In the genomic region with DNA sequence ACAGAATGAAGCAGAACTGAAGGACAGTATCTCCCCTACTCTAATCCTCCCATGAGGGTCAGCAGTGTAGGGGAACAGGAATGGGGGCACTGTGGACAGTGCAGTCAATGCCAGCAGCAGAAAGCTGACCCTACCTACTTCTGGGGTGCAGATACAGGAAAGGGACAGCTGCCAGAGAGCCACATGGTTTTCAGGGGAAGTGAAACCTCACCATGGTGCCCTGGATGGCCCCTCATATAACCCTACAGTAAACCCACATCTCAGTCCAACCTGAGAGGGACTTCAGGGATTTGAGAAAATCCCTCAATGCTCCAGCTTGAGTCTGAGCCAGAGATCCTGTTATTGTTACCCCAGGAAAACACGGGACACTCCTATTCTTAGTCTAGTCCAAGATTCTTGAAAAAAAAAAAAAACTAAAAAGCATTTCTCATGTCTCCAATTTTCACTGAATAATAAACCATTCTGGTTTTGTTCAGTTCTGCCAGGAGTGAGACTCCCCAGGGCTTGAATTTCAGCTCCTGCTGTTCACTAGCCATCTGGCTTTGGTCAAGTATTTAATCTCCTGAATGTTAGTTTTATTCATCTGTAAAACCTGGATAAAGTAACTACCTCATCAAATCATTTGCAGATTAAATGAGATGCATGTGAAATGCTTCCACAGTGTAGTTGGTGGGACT, we compare ENCODE assay signal across 31 cellular contexts.
DNase-seq lines count a peak whose midpoint lies in the region; ATAC-seq, FAIRE-seq and TF ChIP-seq lines count a peak whose summit lies in the region.
"Had no signal": no experiment of that assay in that cellular context is flagged by ENCODE, and none has a peak within 500 bp of the region (broad histone marks: within the 10 kb centered on the region; RNA-seq: fewer than 3 reads in every experiment).

No MANE protein-coding gene starts in this region.

- no peak overlapping the region for H3K23ac ChIP-seq in neuronal stem cell (ENCODE audit: low read depth, low read length, poor library complexity)

- POLR2A ChIA-PET in GM12878 (lab: Charles Lee), result interaction anchor here (0.6 kb wide), 1 partner anchor 136 kb away, joined by 3 read pairs; no protein-coding TSS in a partner anchor
- POLR2A ChIA-PET in activated CD4-positive, alpha-beta T cell treated with anti-CD3 and anti-CD28 coated beads, Interleukin-2, amount 10 ng/mL, durations not matched to agents 7 days and 5 days (lab: Charles Lee), result no interaction called here

- H4K8ac ChIP-seq in neuronal stem cell (ENCODE audit: low read depth, low read length), result no peak overlapping the region

- peak; percentile 19 for DNase-seq in NCI-H2171 (lab: John Stamatoyannopoulos, UW)
- no peak for DNase-seq in GM12878 (ENCODE audit: low read depth, low spot score)
- DNase-seq in neuronal stem cell (ENCODE audit: low spot score), result no peak
- no peak for DNase-seq in activated CD4-positive, alpha-beta T cell treated with anti-CD3 and anti-CD28 coated beads, Interleukin-2, amount 10 ng/mL, durations not matched to agents 7 days and 5 days
- no peak for DNase-seq in foreskin fibroblast
- no peak for DNase-seq in stimulated activated naive CD4-positive, alpha-beta T cell (lab: John Stamatoyannopoulos, UW)
- DNase-seq: activated CD4-positive, alpha-beta T cell treated with anti-CD3 and anti-CD28 coated beads, Interleukin-2, amount 10 ng/mL, durations not matched to agents 24 days and 14 days; activated effector memory CD4-positive, alpha-beta T cell treated with anti-CD3 and anti-CD28 coated beads, Interleukin-2, amount 50 U/mL, for 16 hours; activated T-cell treated with anti-CD3 and anti-CD28 coated beads, Interleukin-2, amount 50 U/mL, for 1 hour; aorta; C1 segment of cervical spinal cord; colonic mucosa; DMS79; effector CD8-positive, alpha-beta T cell; NCI-H1048; NCI-H187 treated with DMSO at 0.1 percent for 48 hours; NCI-H748 treated with DMSO at 0.1 percent for 48 hours; Peyer's patch; posterior cingulate gyrus; right lobe of liver; stimulated activated CD8-positive, alpha-beta memory T cell treated with anti-CD3 and anti-CD28 coated beads, Interleukin-4, amount 100 ng/mL, for 48 hours; T1000; tibial artery had no signal

- no peaks in the 10 kb centered on the region for H3K9me3 ChIP-seq in GM12878 (replicated peaks; ENCODE audit: control insufficient read depth, insufficient read depth, low read length)
- peaks cover 0 to 3% of the 10 kb centered on the region in 2 donors for H3K9me3 ChIP-seq in neuronal stem cell (replicated peaks in 1 of 2; ENCODE audit: control insufficient read depth in 2 of 2, insufficient read depth in 1 of 2, low read depth in 1 of 2, low read length in 2 of 2)
- H3K9me3 ChIP-seq: colonic mucosa, HAP-1, Peyer's patch, right lobe of liver, tibial artery had no signal

- no peak for TF ChIP-seq EP300 in GM12878 (IDR thresholded peaks at IDR 0.05; ENCODE audit: borderline replicate concordance in 1 of 2, control insufficient read depth in 1 of 2, low read depth in 2 of 2, low read length in 2 of 2)

- H2BK12ac ChIP-seq in neuronal stem cell (ENCODE audit: low read length), result no peak overlapping the region

- no peak for TF ChIP-seq CTCF in GM12878 (IDR thresholded peaks at IDR 0.05 in 2 of 3, conservative IDR thresholded peaks at IDR 0.05 in 1 of 3; ENCODE audit: control insufficient read depth in 2 of 3, extremely low read depth in 1 of 3, insufficient read depth in 1 of 3, low read depth in 3 of 3, low read length in 3 of 3)
- TF ChIP-seq CTCF in foreskin fibroblast (IDR thresholded peaks at IDR 0.05; ENCODE audit: low read depth, low read length), result no peak

- TF ChIP-seq POLR2A in GM12878 (IDR thresholded peaks at IDR 0.05; ENCODE audit: low read depth, low read length), result no peak

- WGBS in GM12878 (ENCODE audit: insufficient coverage, insufficient replicate concordance, low lambda C conversion rate, missing lambda C conversion rate), result 0% methylated on average over 1 of the region's 1 CpG
- no CpG with 5 or more reads among the region's 1 CpG for WGBS in neuronal stem cell (ENCODE audit: extremely low coverage in 2 of 2, insufficient read length in 2 of 2, insufficient replicate concordance in 1 of 2), 2 donors

- no peak overlapping the region for H3K4me3 ChIP-seq in GM12878
- no peak overlapping the region for H3K4me3 ChIP-seq in neuronal stem cell (ENCODE audit: low read length in 2 of 2)
- no peak overlapping the region for H3K4me3 ChIP-seq in foreskin fibroblast (ENCODE audit: low read depth in 1 of 2, low read length in 2 of 2)
- H3K4me3 ChIP-seq: cardiac muscle cell, colonic mucosa, HAP-1, Peyer's patch, right lobe of liver, tibial artery had no signal

- H3K4me3 Mint-ChIP-seq in activated CD4-positive, alpha-beta T cell treated with anti-CD3 and anti-CD28 coated beads, Interleukin-2, amount 10 ng/mL, durations not matched to agents 7 days and 5 days, result no peak overlapping the region
- H3K4me3 Mint-ChIP-seq: activated CD4-positive, alpha-beta T cell treated with anti-CD3 and anti-CD28 coated beads, Interleukin-2, amount 10 ng/mL, durations not matched to agents 24 days and 14 days; activated naive CD8-positive, alpha-beta T cell; WTC11 had no signal

- CTCF ChIA-PET in GM12878 (lab: Yijun Ruan, JAX), result no interaction called here
- CTCF ChIA-PET in activated CD4-positive, alpha-beta T cell treated with anti-CD3 and anti-CD28 coated beads, Interleukin-2, amount 10 ng/mL, durations not matched to agents 7 days and 5 days (lab: Charles Lee), result no interaction called here

- ATAC-seq in HG03175 (IDR thresholded peaks at IDR 0.05; ENCODE audit: unreplicated experiment), result peak; percentile 56
- no peak for ATAC-seq in GM12878
- ATAC-seq: left lobe of liver, right lobe of liver, WTC11 had no signal

- in situ Hi-C loops in GM12878 (cut with MboI), result no loop called here

- H3K9ac ChIP-seq in GM12878 (ENCODE audit: control insufficient read depth, insufficient read depth, low read length) (no peak overlapping the region), neuronal stem cell (ENCODE audit: low read depth, low read length, poor library complexity) (no peak overlapping the region)

- intact Hi-C loops in GM12878 (cut with micrococcal nuclease; ENCODE audit: unreplicated experiment), result no loop called here

- H3K27ac Mint-ChIP-seq in activated CD4-positive, alpha-beta T cell treated with anti-CD3 and anti-CD28 coated beads, Interleukin-2, amount 10 ng/mL, durations not matched to agents 7 days and 5 days, result no peak overlapping the region
- H3K27ac Mint-ChIP-seq: activated CD4-positive, alpha-beta T cell treated with anti-CD3 and anti-CD28 coated beads, Interleukin-2, amount 10 ng/mL, durations not matched to agents 24 days and 14 days; activated naive CD8-positive, alpha-beta T cell; WTC11 had no signal

- H3K36me3 ChIP-seq in GM12878 (ENCODE audit: control insufficient read depth in 2 of 2, insufficient read depth in 2 of 2, low read length in 1 of 2) (no peaks in the 10 kb centered on the region), neuronal stem cell (replicated peaks in 1 of 2; ENCODE audit: control insufficient read depth in 2 of 2, insufficient read depth in 2 of 2, low read length in 2 of 2) (no peaks in the 10 kb centered on the region)
- H3K36me3 ChIP-seq: cardiac muscle cell, colonic mucosa, HAP-1, Peyer's patch, right lobe of liver, tibial artery had no signal

- H3K27me3 ChIP-seq in GM12878 (replicated peaks in 1 of 2; ENCODE audit: control insufficient read depth in 2 of 2, insufficient read depth in 2 of 2, low read length in 1 of 2) (no peaks in the 10 kb centered on the region), neuronal stem cell (ENCODE audit: control insufficient read depth in 3 of 3, insufficient read depth in 3 of 3, low read depth in 1 of 3, low read length in 3 of 3) (peaks cover 0 to 3% (median 0%) of the 10 kb centered on the region in 3 experiments)
- H3K27me3 ChIP-seq: cardiac muscle cell, colonic mucosa, Peyer's patch, right lobe of liver, tibial artery had no signal

- no peak overlapping the region for H2AFZ ChIP-seq in GM12878 (ENCODE audit: control insufficient read depth, low read depth, low read length)
- H2AFZ ChIP-seq in neuronal stem cell (ENCODE audit: low read length), result no peak overlapping the region

- no peak overlapping the region for H3K4ac ChIP-seq in neuronal stem cell (ENCODE audit: low read length)

- peaks cover 4% of the 10 kb centered on the region for H3K9me3 Mint-ChIP-seq in activated CD4-positive, alpha-beta T cell treated with anti-CD3 and anti-CD28 coated beads, Interleukin-2, amount 10 ng/mL, durations not matched to agents 7 days and 5 days

- no peaks in the 10 kb centered on the region for H3K36me3 Mint-ChIP-seq in activated CD4-positive, alpha-beta T cell treated with anti-CD3 and anti-CD28 coated beads, Interleukin-2, amount 10 ng/mL, durations not matched to agents 7 days and 5 days (ENCODE audit: low read depth)
- H3K36me3 Mint-ChIP-seq: activated naive CD8-positive, alpha-beta T cell; WTC11 had no signal

- H4K20me1 ChIP-seq in GM12878 (ENCODE audit: control insufficient read depth, insufficient read depth), result no peaks in the 10 kb centered on the region

- peak overlapping the region; percentile 15 for H3K18ac ChIP-seq in neuronal stem cell (ENCODE audit: low read length)

- TF ChIP-seq RAD21 in GM12878 (IDR thresholded peaks at IDR 0.05; ENCODE audit: insufficient read depth, low read depth, low read length), result no peak

- H2BK5ac ChIP-seq in neuronal stem cell (ENCODE audit: low read length), result no peak overlapping the region

- H3K79me1 ChIP-seq in neuronal stem cell (ENCODE audit: low read depth, low read length), result no peaks in the 10 kb centered on the region

- H2BK120ac ChIP-seq in neuronal stem cell (ENCODE audit: low read depth, low read length), result no peak overlapping the region

- H2AK5ac ChIP-seq in neuronal stem cell (ENCODE audit: low read depth, low read length), result no peak overlapping the region

- no peak overlapping the region for H4K91ac ChIP-seq in neuronal stem cell (ENCODE audit: low read depth, low read length, poor library complexity)

- no peak overlapping the region for H3K27ac ChIP-seq in GM12878 (ENCODE audit: control insufficient read depth, insufficient read depth)
- H3K27ac ChIP-seq in neuronal stem cell (replicated peaks; ENCODE audit: low read length), result no peak overlapping the region
- H3K27ac ChIP-seq: cardiac muscle cell, colonic mucosa, epithelial cell of prostate, Peyer's patch, right lobe of liver, tibial artery had no signal

- H2BK15ac ChIP-seq in neuronal stem cell (ENCODE audit: low read length), result no peak overlapping the region

- H3K79me2 ChIP-seq in GM12878 (ENCODE audit: control insufficient read depth, insufficient read depth, low read length), result no peaks in the 10 kb centered on the region

- no peak overlapping the region for H3K4me2 ChIP-seq in GM12878 (ENCODE audit: control insufficient read depth, insufficient read depth)
- no peak overlapping the region for H3K4me2 ChIP-seq in neuronal stem cell (ENCODE audit: insufficient read depth, low read length, poor library complexity, severe bottlenecking)

- no peaks in the 10 kb centered on the region for H3K4me1 Mint-ChIP-seq in activated CD4-positive, alpha-beta T cell treated with anti-CD3 and anti-CD28 coated beads, Interleukin-2, amount 10 ng/mL, durations not matched to agents 7 days and 5 days
- H3K4me1 Mint-ChIP-seq: activated CD4-positive, alpha-beta T cell treated with anti-CD3 and anti-CD28 coated beads, Interleukin-2, amount 10 ng/mL, durations not matched to agents 24 days and 14 days; WTC11 had no signal

- no peaks in the 10 kb centered on the region for H3K27me3 Mint-ChIP-seq in activated CD4-positive, alpha-beta T cell treated with anti-CD3 and anti-CD28 coated beads, Interleukin-2, amount 10 ng/mL, durations not matched to agents 7 days and 5 days
- H3K27me3 Mint-ChIP-seq: activated CD4-positive, alpha-beta T cell treated with anti-CD3 and anti-CD28 coated beads, Interleukin-2, amount 10 ng/mL, durations not matched to agents 24 days and 14 days; activated naive CD8-positive, alpha-beta T cell had no signal

- RAD21 ChIA-PET in GM12878 (lab: Charles Lee; ENCODE audit: unreplicated experiment), result no interaction called here

- H3K4me1 ChIP-seq in GM12878 (ENCODE audit: control insufficient read depth, insufficient read depth, low read length), result no peaks in the 10 kb centered on the region
- H3K4me1 ChIP-seq in neuronal stem cell (ENCODE audit: control insufficient read depth in 2 of 2, insufficient read depth in 1 of 2, low read depth in 1 of 2, low read length in 2 of 2), result no peaks in the 10 kb centered on the region
- H3K4me1 ChIP-seq: colonic mucosa, HAP-1, Peyer's patch, right lobe of liver had no signal

- FAIRE-seq in GM12878 (lab: Jason Lieb, UNC), result no peak
- FAIRE-seq: G401.6 had no signal

- H3K14ac ChIP-seq in neuronal stem cell (ENCODE audit: low read length), result no peak overlapping the region

- SMC1A ChIA-PET in GM12878 (lab: Charles Lee; ENCODE audit: uncharacterized antibody, unreplicated experiment), result no interaction called here

- no TSS peak for BruUV-seq in GM12878 (replicated peaks; lab: Mats Ljungman, UMichigan)
